9 cellular contexts compared by ENCODE assay signal in genomic region chr19:41398042-41398403, GRCh38. TPM values are rescaled to one million over a fixed set of nuclear protein-coding genes. Genes with fewer than 3 reads are reported as not detected.
DNase-seq lines count a peak whose midpoint lies in the region; ATAC-seq and TF ChIP-seq lines count a peak whose summit lies in the region.
"Had no signal": no experiment of that assay in that cellular context is flagged by ENCODE, and none has a peak within 500 bp of the region (broad histone marks: within the 10 kb centered on the region; RNA-seq: fewer than 3 reads in every experiment).

No MANE protein-coding gene starts in this region.

- no peaks in the 10 kb centered on the region for H3K27me3 Mint-ChIP-seq in activated CD4-positive, alpha-beta T cell treated with anti-CD3 and anti-CD28 coated beads, Interleukin-2, amount 10 ng/mL, durations not matched to agents 7 days and 5 days

- H3K36me3 Mint-ChIP-seq in activated CD4-positive, alpha-beta T cell treated with anti-CD3 and anti-CD28 coated beads, Interleukin-2, amount 10 ng/mL, durations not matched to agents 7 days and 5 days (ENCODE audit: low read depth), result no peaks in the 10 kb centered on the region

- peak overlapping the region; percentile 97 for H3K9ac ChIP-seq in adipocyte (ENCODE audit: low read length)

- H3K4me3 ChIP-seq in adipocyte (ENCODE audit: low read length), result peak overlapping the region; percentile 96
- peak overlapping the region; percentile 84 to 94 for H3K4me3 ChIP-seq in left lung
- peak overlapping the region; percentile 88 to 89 for H3K4me3 ChIP-seq in tibial artery

- H3K4me1 ChIP-seq in adipocyte (ENCODE audit: control insufficient read depth, insufficient read depth, low read length) (peaks cover 14% of the 10 kb centered on the region), left lung (peaks cover 13 to 63% of the 10 kb centered on the region in 2 donors), tibial artery (peaks cover 0 to 32% (median 20%) of the 10 kb centered on the region in 4 donors)

- POLR2A ChIA-PET in activated CD4-positive, alpha-beta T cell treated with anti-CD3 and anti-CD28 coated beads, Interleukin-2, amount 10 ng/mL, durations not matched to agents 7 days and 5 days (lab: Charles Lee), result interaction anchor here (0.8 kb wide), 1 partner anchor 34 kb away, joined by 4 read pairs; the partner anchor contains the start of gene B9D2

- no peak for ATAC-seq in left lung

- H3K36me3 ChIP-seq in adipocyte (ENCODE audit: control insufficient read depth, insufficient read depth, low read length, severe bottlenecking), result peaks cover 9% of the 10 kb centered on the region
- H3K36me3 ChIP-seq in left lung, result peaks cover 0 to 5% of the 10 kb centered on the region in 2 donors
- H3K36me3 ChIP-seq in tibial artery, result peaks cover 0 to 11% (median 9%) of the 10 kb centered on the region in 3 donors

- H3K27me3 ChIP-seq in adipocyte (replicated peaks; ENCODE audit: control insufficient read depth, insufficient read depth, low read length) (no peaks in the 10 kb centered on the region), left lung (no peaks in the 10 kb centered on the region), tibial artery (no peaks in the 10 kb centered on the region)

- peak overlapping the region; percentile 100 for H3K27ac Mint-ChIP-seq in activated CD4-positive, alpha-beta T cell treated with anti-CD3 and anti-CD28 coated beads, Interleukin-2, amount 10 ng/mL, durations not matched to agents 7 days and 5 days

- H3K27ac ChIP-seq in left lung (peak overlapping the region; percentile 86 to 93), tibial artery (peak overlapping the region; percentile 94 to 96)

- intact Hi-C loops in left lung (cut with DNase I), result no loop called here
- intact Hi-C loops in tibial artery (cut with DNase I; ENCODE audit: low total_unique reads), result no loop called here

- H3K4me1 Mint-ChIP-seq in activated CD4-positive, alpha-beta T cell treated with anti-CD3 and anti-CD28 coated beads, Interleukin-2, amount 10 ng/mL, durations not matched to agents 7 days and 5 days, result peaks cover 31% of the 10 kb centered on the region

- H3K4me3 Mint-ChIP-seq in activated CD4-positive, alpha-beta T cell treated with anti-CD3 and anti-CD28 coated beads, Interleukin-2, amount 10 ng/mL, durations not matched to agents 7 days and 5 days, result peak overlapping the region; percentile 99

- no peaks in the 10 kb centered on the region for H3K9me3 Mint-ChIP-seq in activated CD4-positive, alpha-beta T cell treated with anti-CD3 and anti-CD28 coated beads, Interleukin-2, amount 10 ng/mL, durations not matched to agents 7 days and 5 days

- CTCF ChIA-PET in activated CD4-positive, alpha-beta T cell treated with anti-CD3 and anti-CD28 coated beads, Interleukin-2, amount 10 ng/mL, durations not matched to agents 7 days and 5 days (lab: Charles Lee), result interaction anchor here (1.0 kb wide), 1 partner anchor 26 kb away, joined by 3 read pairs; no protein-coding TSS in a partner anchor

- TF ChIP-seq CTCF in left lung (IDR thresholded peaks at IDR 0.05), result no peak
- no peak for TF ChIP-seq CTCF in tibial artery (IDR thresholded peaks at IDR 0.05)

- no peak for DNase-seq in activated CD4-positive, alpha-beta T cell treated with anti-CD3 and anti-CD28 coated beads, Interleukin-2, amount 10 ng/mL, durations not matched to agents 7 days and 5 days
- no peak for DNase-seq in activated CD4-positive, alpha-beta T cell treated with anti-CD3 and anti-CD28 coated beads, Interleukin-2, amount 50 U/mL, for 4 hours
- DNase-seq in adipocyte (ENCODE audit: low read depth) (peak; percentile 41), left lung (no peak), tibial artery (no peak), NOMO-1 treated with dmso at 0.1 percent for 144 hours (lab: John Stamatoyannopoulos, UW; ENCODE audit: unreplicated experiment) (no peak), NCI-H748 (lab: John Stamatoyannopoulos, UW; ENCODE audit: unreplicated experiment) (no peak), NCI-H2227 treated with DMSO at 0.1 percent for 48 hours (lab: John Stamatoyannopoulos, UW) (no peak)

- H3K9me3 ChIP-seq in adipocyte (ENCODE audit: control insufficient read depth, low read length) (no peaks in the 10 kb centered on the region), left lung (no peaks in the 10 kb centered on the region), tibial artery (no peaks in the 10 kb centered on the region)

RNA-seq across cellular contexts. Expression of gene BCKDHA, which starts 0.4 kb away (rescaled TPM):
- total RNA-seq in activated CD4-positive, alpha-beta T cell treated with anti-CD3 and anti-CD28 coated beads, Interleukin-2, amount 10 ng/mL, durations not matched to agents 7 days and 5 days, result 10 to 100 TPM; 12.7 TPM
- 10 to 100 TPM; 12.1 to 17.8 TPM for total RNA-seq in left lung

RNA-seq across cellular contexts. Expression of gene EXOSC5, which starts 0.9 kb away (rescaled TPM):
- total RNA-seq in activated CD4-positive, alpha-beta T cell treated with anti-CD3 and anti-CD28 coated beads, Interleukin-2, amount 10 ng/mL, durations not matched to agents 7 days and 5 days, result 10 to 100 TPM; 21.1 to 26.9 TPM
- total RNA-seq in left lung, result 10 to 100 TPM; 10.3 to 17.4 TPM

RNA-seq across cellular contexts. Expression of gene TMEM91, which starts 21.7 kb away (rescaled TPM):
- total RNA-seq in activated CD4-positive, alpha-beta T cell treated with anti-CD3 and anti-CD28 coated beads, Interleukin-2, amount 10 ng/mL, durations not matched to agents 7 days and 5 days, result 1 to 10 TPM; 5.4 to 5.6 TPM
- 10 to 100 TPM; 10.1 to 14.3 TPM for total RNA-seq in left lung

RNA-seq across cellular contexts. Expression of gene B3GNT8, which starts 29.2 kb away (rescaled TPM):
- total RNA-seq in activated CD4-positive, alpha-beta T cell treated with anti-CD3 and anti-CD28 coated beads, Interleukin-2, amount 10 ng/mL, durations not matched to agents 7 days and 5 days, result 1 to 10 TPM; 2.1 to 2.2 TPM
- 10 to 100 TPM; 21.8 to 41.5 TPM for total RNA-seq in left lung
- total RNA-seq: SK-MEL-5 had no signal

RNA-seq across cellular contexts. Expression of gene B9D2, which starts 34.1 kb away (rescaled TPM):
- total RNA-seq in activated CD4-positive, alpha-beta T cell treated with anti-CD3 and anti-CD28 coated beads, Interleukin-2, amount 10 ng/mL, durations not matched to agents 7 days and 5 days, result 10 to 100 TPM; 11.6 to 11.7 TPM
- total RNA-seq in left lung, result 1 to 10 TPM; 7.8 to 8.8 TPM
